8 cellular contexts compared by ENCODE assay signal in the genomic region with DNA sequence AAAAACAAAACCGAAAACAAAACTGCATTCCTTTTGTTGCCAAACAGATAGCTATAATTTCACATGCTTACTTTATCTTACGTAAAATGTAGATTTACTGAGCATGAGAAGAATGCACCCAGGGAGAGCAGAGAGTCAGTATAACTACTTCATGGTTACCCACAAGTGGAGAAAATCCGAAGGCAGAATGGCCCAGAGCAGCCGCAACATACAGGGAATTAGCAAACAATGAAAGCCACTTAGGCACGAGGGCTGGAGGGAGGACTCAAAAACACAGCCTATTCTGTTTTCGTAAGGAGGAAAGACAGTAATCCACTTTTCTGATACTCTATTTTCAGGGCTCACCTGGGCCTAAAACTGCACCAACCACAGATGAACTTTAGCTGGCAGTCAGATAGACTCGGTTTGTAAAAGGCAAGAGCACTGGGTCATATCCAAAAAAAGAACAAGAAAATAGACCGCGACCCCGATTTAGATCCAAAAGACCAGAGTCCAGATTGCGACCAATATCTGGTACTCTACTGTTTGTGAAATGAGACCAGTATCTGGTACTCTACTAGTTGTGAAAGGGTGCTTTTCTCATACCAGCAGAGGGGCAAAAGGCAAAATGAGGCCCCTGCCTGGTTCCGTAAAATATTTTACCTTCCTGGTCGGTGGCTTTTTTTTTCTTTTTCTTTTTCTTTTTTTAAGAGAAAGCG. TPM values are rescaled to one million over a fixed set of nuclear protein-coding genes. Genes with fewer than 3 reads are reported as not detected.
A peak's percentile ranks its signal among the peaks of the same experiment; 100 is the strongest.
DNase-seq lines count a peak whose midpoint lies in the region; ATAC-seq and TF ChIP-seq lines count a peak whose summit lies in the region.

No MANE protein-coding gene starts in this region.

- peak overlapping the region; percentile 99 to 100 (median 99) for H3K4me3 Mint-ChIP-seq in IgD-negative memory B cell
- H3K4me3 Mint-ChIP-seq in brain = peak overlapping the region; percentile 92 to 96 (median 94)

- H3K36me3 ChIP-seq in uterus = no peaks in the 10 kb centered on the region

- peak; percentile 13 for ATAC-seq in GM19043 (IDR thresholded peaks at IDR 0.05; ENCODE audit: low read depth, unreplicated experiment)

- H3K4me1 ChIP-seq in uterus = peaks cover 9 to 32% of the 10 kb centered on the region in 2 donors

- in situ Hi-C loops in ACHN (cut with HindIII; ENCODE audit: low pct_ligation_motif_present, low pct_unique_long_range_greater_than_20kb, low sequenced_read_pairs) = no loop called here

- DNase-seq in ACHN (peak; percentile 46), lung microvascular endothelial cell (ENCODE audit: low read depth in 2 of 2) (peak; percentile 32 to 53), uterus (no peak), NCI-H526 treated with DMSO at 0.1 percent for 48 hours (lab: John Stamatoyannopoulos, UW) (no peak), NCI-H526 (lab: John Stamatoyannopoulos, UW) (no peak)

- H3K27me3 ChIP-seq in uterus = no peaks in the 10 kb centered on the region

- peaks cover 36 to 39% (median 36%) of the 10 kb centered on the region in 3 donors for H3K4me1 Mint-ChIP-seq in IgD-negative memory B cell
- H3K4me1 Mint-ChIP-seq in brain = peaks cover 77% of the 10 kb centered on the region

- H3K27ac ChIP-seq in uterus = peak overlapping the region; percentile 97

- H3K36me3 Mint-ChIP-seq in IgD-negative memory B cell (no peaks in the 10 kb centered on the region), brain (no peaks in the 10 kb centered on the region)

- H3K9me3 Mint-ChIP-seq in IgD-negative memory B cell (no peaks in the 10 kb centered on the region), brain (peaks cover 0 to 2% (median 0%) of the 10 kb centered on the region in 5 experiments)

- peaks cover 1% of the 10 kb centered on the region for H3K27me3 Mint-ChIP-seq in IgD-negative memory B cell
- H3K27me3 Mint-ChIP-seq in brain = peaks cover 25% of the 10 kb centered on the region

- TF ChIP-seq CTCF in brain (conservative IDR thresholded peaks at IDR 0.05) = no peak
- no peak for TF ChIP-seq CTCF in uterus (IDR thresholded peaks at IDR 0.05)

- no peak for TF ChIP-seq POLR2A in uterus (IDR thresholded peaks at IDR 0.05)

- intact Hi-C loops in uterus (cut with DNase I; ENCODE audit: low total_unique reads) = no loop called here

- peak overlapping the region; percentile 67 to 74 for H3K4me3 ChIP-seq in uterus

- H3K27ac Mint-ChIP-seq in IgD-negative memory B cell (peak overlapping the region; percentile 89 to 97 (median 96)), brain (peak overlapping the region; percentile 94 to 99 (median 94))

- H3K9me3 ChIP-seq in uterus = no peaks in the 10 kb centered on the region

RNA-seq across cellular contexts. Expression of a gene that starts 1.3 kb away (rescaled TPM):
- polyA plus RNA-seq in IgD-negative memory B cell (22.8 TPM), brain (ENCODE audit: insufficient read depth, low read depth, low replicate concordance) (19.8 TPM)
- total RNA-seq in lung microvascular endothelial cell (24.6 and 35.5 TPM in 2 replicates), uterus (10 to 100 TPM in 3 of 4 donors, 1 to 10 TPM in 1; 10.0 to 32.6 (median 22.4) TPM)

RNA-seq across cellular contexts. Expression of a gene that starts 16.7 kb away (rescaled TPM):
- polyA plus RNA-seq in IgD-negative memory B cell = not detected
- 0.37 TPM for polyA plus RNA-seq in brain (ENCODE audit: insufficient read depth, low read depth, low replicate concordance)
- 1.1 and 3.0 TPM in 2 replicates for total RNA-seq in lung microvascular endothelial cell
- 1 to 10 TPM in 3 of 4 donors, under 1 TPM in 1; 0.29 to 2.2 (median 1.3) TPM for total RNA-seq in uterus

Comparison
In these comparisons a context has a peak if more than half of its experiments do, and no peak if none do; other contexts are left out.
1. DNase-seq: peak in ACHN (single experiment) and lung microvascular endothelial cell (2 of 2); none in uterus (0 of 2), NCI-H526 treated with DMSO at 0.1 percent for 48 hours (single experiment) and NCI-H526 (0 of 2).